In genomic region chr5:177427211-177427822, GRCh38 we compare ENCODE assay signal across 9 cellular contexts. TPM values are rescaled to one million over a fixed set of nuclear protein-coding genes. Genes with fewer than 3 reads are reported as not detected.
DNase-seq lines count a peak whose midpoint lies in the region; ATAC-seq and TF ChIP-seq lines count a peak whose summit lies in the region.
"Had no signal": no experiment of that assay in that cellular context is flagged by ENCODE, and none has a peak within 500 bp of the region (broad histone marks: within the 10 kb centered on the region; RNA-seq: fewer than 3 reads in every experiment).

No MANE protein-coding gene starts in this region.

- peak overlapping the region; percentile 20 for H3K27ac ChIP-seq in muscle layer of colon (ENCODE audit: low read depth, low read length)

- no peaks in the 10 kb centered on the region for H3K27me3 Mint-ChIP-seq in chondrocyte (ENCODE audit: low read depth)

- H3K9ac ChIP-seq in muscle layer of colon (ENCODE audit: low read length), result peak overlapping the region; percentile 92

- no peaks in the 10 kb centered on the region for H3K27me3 ChIP-seq in muscle layer of colon (ENCODE audit: control insufficient read depth in 1 of 2, insufficient read depth in 2 of 2, low read length in 2 of 2)

- H3K4me3 Mint-ChIP-seq in chondrocyte (ENCODE audit: unreplicated experiment), result peak overlapping the region; percentile 75

- H3K36me3 ChIP-seq in muscle layer of colon (ENCODE audit: insufficient read depth, low read length), result peaks cover 13% of the 10 kb centered on the region

- TF ChIP-seq CTCF in chondrocyte (IDR thresholded peaks at IDR 0.05), result no peak

- no peaks in the 10 kb centered on the region for H3K9me3 ChIP-seq in muscle layer of colon (ENCODE audit: low read length)

- peak; percentile 48 for DNase-seq in D341Med (ENCODE audit: low spot score)
- peak; percentile 32 for DNase-seq in KBM-7
- peak; percentile 57 for DNase-seq in chondrocyte (ENCODE audit: low spot score)
- no peak for DNase-seq in stimulated activated CD4-positive, alpha-beta T cell treated with anti-CD3 and anti-CD28 coated beads, Interleukin-4, amount 100 ng/mL, for 1 hour

- no peaks in the 10 kb centered on the region for H3K9me3 Mint-ChIP-seq in chondrocyte (ENCODE audit: low read depth)

- peaks cover 3% of the 10 kb centered on the region for H3K36me3 Mint-ChIP-seq in chondrocyte (ENCODE audit: low read depth)

- ATAC-seq in GM21825 (IDR thresholded peaks at IDR 0.05; ENCODE audit: unreplicated experiment) (no peak), GM19035 (IDR thresholded peaks at IDR 0.05; ENCODE audit: unreplicated experiment) (no peak), HG02571 (IDR thresholded peaks at IDR 0.05; ENCODE audit: unreplicated experiment) (no peak)

- peaks cover 21% of the 10 kb centered on the region for H3K4me1 Mint-ChIP-seq in chondrocyte (ENCODE audit: low read depth)

- peak overlapping the region; percentile 67 to 80 for H3K4me3 ChIP-seq in muscle layer of colon (ENCODE audit: low read depth in 1 of 2, low read length in 2 of 2)

- in situ Hi-C loops in KBM-7 (cut with MboI; ENCODE audit: low pct_unique_long_range_greater_than_20kb, low sequenced_read_pairs), result no loop called here

- peaks cover 32% of the 10 kb centered on the region for H3K4me1 ChIP-seq in muscle layer of colon (ENCODE audit: insufficient read depth, low read length)

- H3K27ac Mint-ChIP-seq in chondrocyte (ENCODE audit: unreplicated experiment), result peak overlapping the region; percentile 68

RNA-seq across cellular contexts. Expression of gene GRK6, which starts 0.8 kb away (rescaled TPM):
- 19.9 to 26.3 TPM (median 23.8 TPM) in 3 replicates for total RNA-seq in chondrocyte

RNA-seq across cellular contexts. Expression of gene F12, which starts 18.0 kb away (rescaled TPM):
- 0.99 to 2.1 TPM (median 1.8 TPM) in 3 replicates for total RNA-seq in chondrocyte

RNA-seq across cellular contexts. Expression of gene PRR7, which starts 19.3 kb away (rescaled TPM):
- 4.8 to 5.5 TPM (median 5.3 TPM) in 3 replicates for total RNA-seq in chondrocyte

RNA-seq across cellular contexts. Expression of gene PFN3, which starts 26.9 kb away (rescaled TPM):
- total RNA-seq in chondrocyte, result not detected in 3 replicates
- total RNA-seq: T-helper 2 cell treated with Interferon-gamma antibody and Interleukin-4, amounts not matched to agents 100 ng/mL and 5 ng/mL, for 36 hours had no signal

RNA-seq across cellular contexts. Expression of gene SLC34A1, which starts 43.1 kb away (rescaled TPM):
- total RNA-seq in chondrocyte, result not detected in 3 replicates
